15 cellular contexts compared by ENCODE assay signal in genomic region chr15:25208735-25209134, GRCh38.
DNase-seq lines count a peak whose midpoint lies in the region; ATAC-seq, FAIRE-seq and TF ChIP-seq lines count a peak whose summit lies in the region.
"Had no signal": no experiment of that assay in that cellular context is flagged by ENCODE, and none has a peak within 500 bp of the region (broad histone marks: within the 10 kb centered on the region; RNA-seq: fewer than 3 reads in every experiment).

No MANE protein-coding gene starts in this region.

- no peak overlapping the region for H2BK20ac ChIP-seq in H1 (ENCODE audit: low read length)

- no peaks in the 10 kb centered on the region for H3F3A ChIP-seq in GM23338 (replicated peaks; ENCODE audit: low read depth)
- H3F3A ChIP-seq in OCI-LY1 (ENCODE audit: insufficient read depth, low read length), result no peaks in the 10 kb centered on the region

- H3K4ac ChIP-seq in H1 (replicated peaks; ENCODE audit: insufficient read length, low read depth, low read length) (no peak overlapping the region), neuronal stem cell (ENCODE audit: low read length) (no peak overlapping the region)

- no peak for TF ChIP-seq POLR2A in H1 (IDR thresholded peaks at IDR 0.05; ENCODE audit: control extremely low read depth in 1 of 2, low read depth in 2 of 2, low read length in 2 of 2)

- H3K14ac ChIP-seq in H1 (ENCODE audit: insufficient read length), result no peak overlapping the region
- no peak overlapping the region for H3K14ac ChIP-seq in neuronal stem cell (ENCODE audit: low read length)

- H3K27me3 Mint-ChIP-seq in GM23338 (ENCODE audit: insufficient read depth, low read depth, poor library complexity), result peaks cover 2% of the 10 kb centered on the region
- H3K27me3 Mint-ChIP-seq: B cell had no signal

- H3K36me3 ChIP-seq in GM23338 (ENCODE audit: insufficient read depth), result no peaks in the 10 kb centered on the region
- no peaks in the 10 kb centered on the region for H3K36me3 ChIP-seq in OCI-LY1 (ENCODE audit: insufficient read depth, low read length)
- no peaks in the 10 kb centered on the region for H3K36me3 ChIP-seq in H1 (ENCODE audit: control insufficient read depth in 2 of 4, insufficient read depth in 4 of 4, low read length in 3 of 4)
- H3K36me3 ChIP-seq in neuronal stem cell (replicated peaks in 1 of 2; ENCODE audit: control insufficient read depth in 2 of 2, insufficient read depth in 2 of 2, low read length in 2 of 2), result no peaks in the 10 kb centered on the region
- H3K36me3 ChIP-seq: BLaER1 treated with 17β-estradiol and CSF1 and Interleukin-3, amounts not matched to agents 10 nM and 100 nM had no signal

- no peak overlapping the region for H4K8ac ChIP-seq in H1 (ENCODE audit: extremely low read depth, insufficient read depth, low read length)
- H4K8ac ChIP-seq in neuronal stem cell (ENCODE audit: low read depth, low read length), result no peak overlapping the region

- POLR2A ChIA-PET in H1 (lab: Charles Lee; ENCODE audit: partially characterized antibody), result no interaction called here

- H3K23ac ChIP-seq in H1 (ENCODE audit: insufficient read length) (no peak overlapping the region), neuronal stem cell (ENCODE audit: low read depth, low read length, poor library complexity) (no peak overlapping the region)

- H2BK120ac ChIP-seq in H1 (replicated peaks; ENCODE audit: low read depth, low read length), result no peak overlapping the region
- no peak overlapping the region for H2BK120ac ChIP-seq in neuronal stem cell (ENCODE audit: low read depth, low read length)

- no peak for TF ChIP-seq EP300 in H1 (IDR thresholded peaks at IDR 0.05; ENCODE audit: borderline replicate concordance in 1 of 2, low read depth in 2 of 2, low read length in 2 of 2)

- DNase-seq in GM23338 (ENCODE audit: low spot score) (peak; percentile 4), H1 (ENCODE audit: low read depth in 1 of 2, low spot score in 2 of 2) (peak in 1 of 2 experiments; percentile 42), neuronal stem cell (ENCODE audit: low spot score) (no peak), germinal center (ENCODE audit: low spot score) (no peak), NCI-H2171 treated with DMSO at 0.1 percent for 48 hours (lab: John Stamatoyannopoulos, UW) (no peak)
- DNase-seq: Calu3; CD8-positive, alpha-beta T cell; HCEC 1CT had no signal

- H2BK15ac ChIP-seq in H1 (ENCODE audit: low read length) (no peak overlapping the region), neuronal stem cell (ENCODE audit: low read length) (no peak overlapping the region)

- no peak overlapping the region for H3K18ac ChIP-seq in H1 (ENCODE audit: extremely low read depth, low read length)
- peak overlapping the region; percentile 3 for H3K18ac ChIP-seq in neuronal stem cell (ENCODE audit: low read length)

- CTCF ChIA-PET in H1 (lab: Charles Lee; ENCODE audit: partially characterized antibody), result interaction anchor here (0.6 to 1.1 kb wide), 2 partner anchors 12 to 718 kb away, joined by 3 read pairs; no protein-coding TSS in a partner anchor

- no peak overlapping the region for H4K5ac ChIP-seq in H1 (ENCODE audit: insufficient read length, low read depth, low read length)

- WGBS in H1 (ENCODE audit: extremely low coverage in 1 of 2, insufficient coverage in 1 of 2, insufficient read length in 1 of 2, insufficient replicate concordance in 2 of 2, low coverage in 1 of 2, low lambda C conversion rate in 2 of 2, missing lambda C conversion rate in 1 of 2), 2 experiments, result 92% methylated on average over 7 of the region's 7 CpGs; no CpG with 5 or more reads in 1 of the 2 experiments
- WGBS in neuronal stem cell (ENCODE audit: extremely low coverage in 2 of 2, insufficient read length in 2 of 2, insufficient replicate concordance in 1 of 2), 2 donors, result no CpG with 5 or more reads among the region's 7 CpGs

- H2BK5ac ChIP-seq in H1 (ENCODE audit: low read depth, low read length) (no peak overlapping the region), neuronal stem cell (ENCODE audit: low read length) (no peak overlapping the region)

- H3K4me3 Mint-ChIP-seq in GM23338, result no peak overlapping the region
- H3K4me3 Mint-ChIP-seq: B cell; CD8-positive, alpha-beta T cell had no signal

- H3K56ac ChIP-seq in H1 (replicated peaks; ENCODE audit: insufficient read length, low read depth, low read length), result no peak overlapping the region

- H3K9me3 ChIP-seq in OCI-LY1 (ENCODE audit: low read length) (no peaks in the 10 kb centered on the region), H1 (ENCODE audit: insufficient read depth in 2 of 2, low read depth in 1 of 2, low read length in 1 of 2) (peaks cover 80 to 97% of the 10 kb centered on the region in 2 experiments), neuronal stem cell (replicated peaks in 1 of 2; ENCODE audit: control insufficient read depth in 2 of 2, insufficient read depth in 1 of 2, low read depth in 1 of 2, low read length in 2 of 2) (peaks cover 0 to 75% of the 10 kb centered on the region in 2 donors)

- H3K79me2 ChIP-seq in GM23338 (replicated peaks; ENCODE audit: insufficient read depth), result no peaks in the 10 kb centered on the region
- H3K79me2 ChIP-seq in OCI-LY1 (ENCODE audit: insufficient read depth, low read length), result no peaks in the 10 kb centered on the region
- H3K79me2 ChIP-seq in H1 (ENCODE audit: control insufficient read depth in 1 of 2, insufficient read depth in 2 of 2, low read length in 2 of 2), result no peaks in the 10 kb centered on the region

- ATAC-seq in GM23338, result no peak
- ATAC-seq: CD8-positive, alpha-beta T cell had no signal

- H3K27ac ChIP-seq in GM23338 (ENCODE audit: low read depth) (no peak overlapping the region), OCI-LY1 (ENCODE audit: low read depth, low read length, poor library complexity, severe bottlenecking) (no peak overlapping the region), H1 (ENCODE audit: low read depth, low read length) (no peak overlapping the region), neuronal stem cell (replicated peaks; ENCODE audit: low read length) (no peak overlapping the region)
- H3K27ac ChIP-seq: BLaER1 treated with 17β-estradiol and CSF1 and Interleukin-3, amounts not matched to agents 10 nM and 100 nM had no signal

- H3K9me2 ChIP-seq in GM23338 (ENCODE audit: insufficient read depth) (no peaks in the 10 kb centered on the region), OCI-LY1 (ENCODE audit: low read depth, low read length) (no peaks in the 10 kb centered on the region)

- H3K4me3 ChIP-seq in GM23338 (no peak overlapping the region), OCI-LY1 (ENCODE audit: low read depth, low read length, poor library complexity, severe bottlenecking) (no peak overlapping the region), H1 (ENCODE audit: extremely low read depth in 1 of 4, insufficient read depth in 2 of 4, low read depth in 3 of 4, low read length in 4 of 4) (no peak overlapping the region), neuronal stem cell (ENCODE audit: low read length in 2 of 2) (no peak overlapping the region)
- H3K4me3 ChIP-seq: BLaER1 treated with 17β-estradiol and CSF1 and Interleukin-3, amounts not matched to agents 10 nM and 100 nM had no signal

- H3K23me2 ChIP-seq in H1 (ENCODE audit: low read depth, low read length), result no peaks in the 10 kb centered on the region

- H3K36me3 Mint-ChIP-seq in GM23338 (ENCODE audit: low read depth), result peaks cover 11% of the 10 kb centered on the region; the same call in 2 of the 3 replicates
- H3K36me3 Mint-ChIP-seq: CD8-positive, alpha-beta T cell had no signal

- FAIRE-seq in H1 (lab: Jason Lieb, UNC), result no peak
- FAIRE-seq: G401.6, GM12891, GM19239, H54 had no signal

- H3K9ac ChIP-seq in OCI-LY1 (ENCODE audit: low read length), result no peak overlapping the region
- H3K9ac ChIP-seq in H1 (replicated peaks in 1 of 4; ENCODE audit: extremely low read depth in 1 of 4, low read depth in 3 of 4, low read length in 3 of 4), result no peak overlapping the region
- H3K9ac ChIP-seq in neuronal stem cell (ENCODE audit: low read depth, low read length, poor library complexity), result no peak overlapping the region
- H3K9ac ChIP-seq: BLaER1 treated with 17β-estradiol and CSF1 and Interleukin-3, amounts not matched to agents 10 nM and 100 nM had no signal

- H3K4me1 ChIP-seq in GM23338 (ENCODE audit: insufficient read depth) (no peaks in the 10 kb centered on the region), OCI-LY1 (ENCODE audit: insufficient read depth, low read length, severe bottlenecking) (no peaks in the 10 kb centered on the region), H1 (replicated peaks in 1 of 4; ENCODE audit: control insufficient read depth in 3 of 4, insufficient read depth in 4 of 4, low read length in 3 of 4) (no peaks in the 10 kb centered on the region), neuronal stem cell (ENCODE audit: control insufficient read depth in 2 of 2, insufficient read depth in 1 of 2, low read depth in 1 of 2, low read length in 2 of 2) (no peaks in the 10 kb centered on the region)
- H3K4me1 ChIP-seq: BLaER1 treated with 17β-estradiol and CSF1 and Interleukin-3, amounts not matched to agents 10 nM and 100 nM had no signal

- H3K27ac Mint-ChIP-seq in GM23338, result no peak overlapping the region
- H3K27ac Mint-ChIP-seq: B cell; CD8-positive, alpha-beta T cell had no signal

- peaks cover 97% of the 10 kb centered on the region for H3K9me3 Mint-ChIP-seq in GM23338
- H3K9me3 Mint-ChIP-seq: CD8-positive, alpha-beta T cell had no signal

- H4K20me1 ChIP-seq in GM23338 (replicated peaks; ENCODE audit: insufficient read depth) (no peaks in the 10 kb centered on the region), OCI-LY1 (ENCODE audit: insufficient read depth, low read length) (no peaks in the 10 kb centered on the region), H1 (replicated peaks in 1 of 2; ENCODE audit: control insufficient read depth in 1 of 2, insufficient read depth in 2 of 2, low read length in 2 of 2) (no peaks in the 10 kb centered on the region)
- H4K20me1 ChIP-seq: BLaER1 treated with 17β-estradiol and CSF1 and Interleukin-3, amounts not matched to agents 10 nM and 100 nM had no signal

- H4K91ac ChIP-seq in H1 (replicated peaks; ENCODE audit: insufficient read length, low read length), result no peak overlapping the region
- H4K91ac ChIP-seq in neuronal stem cell (ENCODE audit: low read depth, low read length, poor library complexity), result no peak overlapping the region

- H3K4me2 ChIP-seq in GM23338, result no peak overlapping the region
- no peak overlapping the region for H3K4me2 ChIP-seq in OCI-LY1 (ENCODE audit: low read length)
- no peak overlapping the region for H3K4me2 ChIP-seq in H1 (ENCODE audit: insufficient read depth in 1 of 2, low read depth in 2 of 2, low read length in 2 of 2)
- no peak overlapping the region for H3K4me2 ChIP-seq in neuronal stem cell (ENCODE audit: insufficient read depth, low read length, poor library complexity, severe bottlenecking)
- H3K4me2 ChIP-seq: BLaER1 treated with 17β-estradiol and CSF1 and Interleukin-3, amounts not matched to agents 10 nM and 100 nM had no signal

- H3K27me3 ChIP-seq in GM23338 (ENCODE audit: insufficient read depth), result no peaks in the 10 kb centered on the region
- no peaks in the 10 kb centered on the region for H3K27me3 ChIP-seq in OCI-LY1 (ENCODE audit: insufficient read depth, low read length)
- no peaks in the 10 kb centered on the region for H3K27me3 ChIP-seq in H1 (replicated peaks in 1 of 4; ENCODE audit: control insufficient read depth in 3 of 4, extremely low read depth in 1 of 4, insufficient read depth in 3 of 4, low read length in 3 of 4)
- no peaks in the 10 kb centered on the region for H3K27me3 ChIP-seq in neuronal stem cell (ENCODE audit: control insufficient read depth in 3 of 3, insufficient read depth in 3 of 3, low read depth in 1 of 3, low read length in 3 of 3)
- H3K27me3 ChIP-seq: BLaER1 treated with 17β-estradiol and CSF1 and Interleukin-3, amounts not matched to agents 10 nM and 100 nM had no signal

- H2BK12ac ChIP-seq in H1 (ENCODE audit: low read depth, low read length) (no peak overlapping the region), neuronal stem cell (ENCODE audit: low read length) (no peak overlapping the region)

- H3K4me1 Mint-ChIP-seq in GM23338, result no peaks in the 10 kb centered on the region
- H3K4me1 Mint-ChIP-seq: B cell had no signal

- H2AK5ac ChIP-seq in H1 (ENCODE audit: low read depth, low read length), result no peak overlapping the region
- H2AK5ac ChIP-seq in neuronal stem cell (ENCODE audit: low read depth, low read length), result no peak overlapping the region

- no peaks in the 10 kb centered on the region for H3K79me1 ChIP-seq in H1 (ENCODE audit: low read depth, low read length)
- H3K79me1 ChIP-seq in neuronal stem cell (ENCODE audit: low read depth, low read length), result no peaks in the 10 kb centered on the region

- peak; percentile 12 to 30; a peak in 3 of 4 replicates for TF ChIP-seq RAD21 in H1 (IDR thresholded peaks at IDR 0.05 in 1 of 2, conservative IDR thresholded peaks at IDR 0.05 in 1 of 2; ENCODE audit: low read depth in 2 of 2, low read length in 2 of 2)

- TF ChIP-seq CTCF in GM23338 (conservative IDR thresholded peaks at IDR 0.05; ENCODE audit: low read depth in 2 of 2) (peak in 1 of 2 experiments; percentile 46; a peak in 3 of 4 replicates), OCI-LY1 (IDR thresholded peaks at IDR 0.05; ENCODE audit: low read length) (peak; percentile 34; the same call in 1 of the 2 replicates), H1 (IDR thresholded peaks at IDR 0.05; ENCODE audit: control extremely low read depth in 1 of 3, insufficient read depth in 1 of 3, low read depth in 1 of 3, low read length in 3 of 3) (peak in 1 of 3 experiments; percentile 21; a peak in 2 of 4 replicates)

- no peak overlapping the region for H2AFZ ChIP-seq in GM23338
- H2AFZ ChIP-seq in OCI-LY1 (ENCODE audit: low read length), result no peak overlapping the region
- H2AFZ ChIP-seq in H1 (ENCODE audit: low read length), result no peak overlapping the region
- H2AFZ ChIP-seq in neuronal stem cell (ENCODE audit: low read length), result no peak overlapping the region
